12 cellular contexts compared by ENCODE assay signal in genomic region chr2:55901322-55901721, GRCh38. TPM values are rescaled to one million over a fixed set of nuclear protein-coding genes. Genes with fewer than 3 reads are reported as not detected.
DNase-seq lines count a peak whose midpoint lies in the region; ATAC-seq, FAIRE-seq and TF ChIP-seq lines count a peak whose summit lies in the region.
"Had no signal": no experiment of that assay in that cellular context is flagged by ENCODE, and none has a peak within 500 bp of the region (broad histone marks: within the 10 kb centered on the region; RNA-seq: fewer than 3 reads in every experiment).

No MANE protein-coding gene starts in this region.

- ATAC-seq in GM23338 (peak; percentile 44), HG03354 (IDR thresholded peaks at IDR 0.05; ENCODE audit: poor library complexity, severe bottlenecking, unreplicated experiment) (no peak)

- H3K4me3 ChIP-seq in GM23338 (no peak overlapping the region), fibroblast of lung (replicated peaks in 1 of 4; ENCODE audit: control extremely low read depth in 1 of 4, insufficient read depth in 1 of 4, low read depth in 3 of 4, low read length in 4 of 4) (no peak overlapping the region), subcutaneous abdominal adipose tissue (ENCODE audit: low read depth in 1 of 5, low read length in 5 of 5) (no peak overlapping the region)

- H3K27me3 ChIP-seq in GM23338 (ENCODE audit: insufficient read depth) (no peaks in the 10 kb centered on the region), fibroblast of lung (ENCODE audit: control insufficient read depth, insufficient read depth, low read length) (no peaks in the 10 kb centered on the region), subcutaneous abdominal adipose tissue (ENCODE audit: control insufficient read depth in 5 of 5, insufficient read depth in 4 of 5, low read length in 5 of 5) (no peaks in the 10 kb centered on the region)

- H3K27ac ChIP-seq in GM23338 (ENCODE audit: low read depth) (no peak overlapping the region), fibroblast of lung (ENCODE audit: insufficient read depth, low read length) (no peak overlapping the region), subcutaneous abdominal adipose tissue (ENCODE audit: low read depth, low read length) (peak overlapping the region; percentile 45)

- intact Hi-C loops in CD14-positive monocyte (cut with micrococcal nuclease) = no loop called here

- H3K4me1 Mint-ChIP-seq in GM23338 = peaks cover 2% of the 10 kb centered on the region; the same call in 2 of the 3 replicates
- peaks cover 1% of the 10 kb centered on the region for H3K4me1 Mint-ChIP-seq in CD14-positive monocyte

- no peak overlapping the region for H3K4me3 Mint-ChIP-seq in GM23338
- H3K4me3 Mint-ChIP-seq in CD14-positive monocyte = no peak overlapping the region

- no peaks in the 10 kb centered on the region; the same call in 1 of the 2 replicates for H3K9me2 ChIP-seq in GM23338 (ENCODE audit: insufficient read depth)

- H4K20me1 ChIP-seq in GM23338 (replicated peaks; ENCODE audit: insufficient read depth) = no peaks in the 10 kb centered on the region
- no peaks in the 10 kb centered on the region for H4K20me1 ChIP-seq in fibroblast of lung (ENCODE audit: control insufficient read depth, extremely low read depth, insufficient read depth, low read length)

- H3K4me2 ChIP-seq in GM23338 = no peak overlapping the region
- H3K4me2 ChIP-seq in fibroblast of lung (ENCODE audit: extremely low read depth, insufficient read depth, low read length) = no peak overlapping the region

- no peaks in the 10 kb centered on the region for H3K36me3 ChIP-seq in GM23338 (ENCODE audit: insufficient read depth)
- H3K36me3 ChIP-seq in fibroblast of lung (ENCODE audit: control insufficient read depth, insufficient read depth, low read length) = no peaks in the 10 kb centered on the region
- H3K36me3 ChIP-seq in subcutaneous abdominal adipose tissue (ENCODE audit: control insufficient read depth in 5 of 5, insufficient read depth in 5 of 5, low read length in 5 of 5) = peaks cover 0 to 17% (median 10%) of the 10 kb centered on the region in 5 donors

- H3K79me2 ChIP-seq in GM23338 (replicated peaks; ENCODE audit: insufficient read depth) = no peaks in the 10 kb centered on the region
- no peaks in the 10 kb centered on the region for H3K79me2 ChIP-seq in fibroblast of lung (ENCODE audit: control insufficient read depth, insufficient read depth, low read length)

- TF ChIP-seq CTCF in GM23338 (conservative IDR thresholded peaks at IDR 0.05; ENCODE audit: low read depth in 2 of 2) (no peak), fibroblast of lung (conservative IDR thresholded peaks at IDR 0.05 in 1 of 2, IDR thresholded peaks at IDR 0.05 in 1 of 2; ENCODE audit: low read depth in 1 of 2, low read length in 2 of 2) (no peak), CD14-positive monocyte (IDR thresholded peaks at IDR 0.05) (no peak)

- H3K36me3 Mint-ChIP-seq in GM23338 (ENCODE audit: low read depth) (peaks cover 4% of the 10 kb centered on the region; the same call in 2 of the 3 replicates), CD14-positive monocyte (no peaks in the 10 kb centered on the region)

- H3K4me1 ChIP-seq in GM23338 (ENCODE audit: insufficient read depth) (no peaks in the 10 kb centered on the region), fibroblast of lung (ENCODE audit: control insufficient read depth, extremely low read depth, insufficient read depth, low read length) (peaks cover 9% of the 10 kb centered on the region), subcutaneous abdominal adipose tissue (ENCODE audit: control insufficient read depth in 5 of 5, insufficient read depth in 5 of 5, low read length in 5 of 5) (peaks cover 0 to 5% (median 0%) of the 10 kb centered on the region in 5 donors)

- H3K27ac Mint-ChIP-seq in GM23338 = no peak overlapping the region
- no peak overlapping the region for H3K27ac Mint-ChIP-seq in CD14-positive monocyte

- no peak overlapping the region for H2AFZ ChIP-seq in GM23338
- no peak overlapping the region for H2AFZ ChIP-seq in fibroblast of lung (ENCODE audit: low read length)

- H3K9me3 Mint-ChIP-seq in GM23338 = peaks cover 3% of the 10 kb centered on the region; the same call in 1 of the 3 replicates
- H3K9me3 Mint-ChIP-seq in CD14-positive monocyte = peaks cover 0 to 6% (median 4%) of the 10 kb centered on the region in 7 donors

- FAIRE-seq in RCC 7860 (lab: Jason Lieb, UNC) = peak; percentile 57
- FAIRE-seq: TTC549 had no signal

- no peaks in the 10 kb centered on the region for H3K9me3 ChIP-seq in fibroblast of lung (ENCODE audit: control insufficient read depth, insufficient read depth, low read depth, low read length)
- H3K9me3 ChIP-seq in subcutaneous abdominal adipose tissue (ENCODE audit: control insufficient read depth in 5 of 5, low read length in 5 of 5) = peaks cover 0 to 9% (median 0%) of the 10 kb centered on the region in 5 donors

- H3K27me3 Mint-ChIP-seq in GM23338 (ENCODE audit: insufficient read depth, low read depth, poor library complexity) (peaks cover 2% of the 10 kb centered on the region), CD14-positive monocyte (ENCODE audit: low read depth in 3 of 3) (peaks cover 0 to 2% (median 1%) of the 10 kb centered on the region in 3 donors)

- H3K9ac ChIP-seq in fibroblast of lung (ENCODE audit: insufficient read depth, low read length) (no peak overlapping the region), subcutaneous abdominal adipose tissue (ENCODE audit: low read length in 5 of 5) (no peak overlapping the region)

- no peaks in the 10 kb centered on the region for H3F3A ChIP-seq in GM23338 (replicated peaks; ENCODE audit: low read depth)

- DNase-seq in GM23338 (ENCODE audit: low spot score) (no peak), RCC 7860 (ENCODE audit: low spot score) (peak; percentile 55), fibroblast of lung (ENCODE audit: low read depth in 2 of 2) (peak; percentile 62 to 84), CD14-positive monocyte (ENCODE audit: low spot score) (no peak), AG08395 (ENCODE audit: low spot score) (no peak), UCSD-AML1 (lab: John Stamatoyannopoulos, UW; ENCODE audit: unreplicated experiment) (no peak)
- DNase-seq: activated CD8-positive, alpha-beta memory T cell treated with anti-CD3 and anti-CD28 coated beads, Interleukin-2, amount 50 U/mL, for 4 hours; NCI-H446; stimulated activated CD4-positive, alpha-beta T cell treated with anti-CD3 and anti-CD28 coated beads, Interleukin-12 subunit alpha, Interleukin-12 subunit beta, amount 100 ng/mL, for 4 hours had no signal

TF ChIP-seq in GM23338, 12 proteins besides CTCF, POLR2A, EP300 and RAD21 (continues in another document):
- no peak for TF ChIP-seq ETS1 (IDR thresholded peaks at IDR 0.05)
- no peak for TF ChIP-seq NANOG (IDR thresholded peaks at IDR 0.05; ENCODE audit: borderline replicate concordance)
- TF ChIP-seq ZNF331 (CRISPR knock-in tag; IDR thresholded peaks at IDR 0.05; ENCODE audit: low read depth) = no peak
- TF ChIP-seq STAT1 (IDR thresholded peaks at IDR 0.05; ENCODE audit: unreplicated experiment) = no peak
- TF ChIP-seq JUNB (IDR thresholded peaks at IDR 0.05; ENCODE audit: unreplicated experiment) = no peak
- TF ChIP-seq REST (IDR thresholded peaks at IDR 0.05; ENCODE audit: unreplicated experiment) = no peak
- no peak for TF ChIP-seq CREB1 (CRISPR knock-in tag; IDR thresholded peaks at IDR 0.05; ENCODE audit: low read depth)
- TF ChIP-seq EZH2phosphoT487 (IDR thresholded peaks at IDR 0.05; ENCODE audit: unreplicated experiment) = no peak
- TF ChIP-seq EZH2 (IDR thresholded peaks at IDR 0.05; ENCODE audit: low read depth, unreplicated experiment) = no peak
- TF ChIP-seq POLR2AphosphoS5 (IDR thresholded peaks at IDR 0.05; ENCODE audit: low read depth) = no peak
- no peak for TF ChIP-seq ZNF114 (CRISPR knock-in tag; IDR thresholded peaks at IDR 0.05)

RNA-seq across cellular contexts. Expression of gene EFEMP1, which starts 22.3 kb away (rescaled TPM):
- 20.2 and 22.5 TPM in 2 replicates for total RNA-seq in GM23338 (2014; rRNA removed; shearing (Covaris generic))
- polyA plus RNA-seq in GM23338 (2016; fragmentation: Nextera tagmentation; extraction: Ambion mirVana) = 9.1 and 12.6 TPM in 2 replicates
- total RNA-seq in fibroblast of lung = 467 and 615 TPM in 2 replicates
- polyA plus RNA-seq in fibroblast of lung = 406 and 724 TPM in 2 replicates
- 212 and 335 TPM in 2 replicates for polyA plus RNA-seq in fibroblast of lung (2012)
- 206 and 268 TPM in 2 replicates for polyA minus RNA-seq in fibroblast of lung (ENCODE audit: low replicate concordance)
- polyA plus RNA-seq in CD14-positive monocyte = not detected

Comparison
In these comparisons a context has a peak if more than half of its experiments do, and no peak if none do; other contexts are left out.
1. DNase-seq: peak in RCC 7860 (single experiment) and fibroblast of lung (2 of 2); none in GM23338 (single experiment), CD14-positive monocyte (single experiment), AG08395 (single experiment) and UCSD-AML1 (single experiment).
2. RNA of gene EFEMP1, which starts 22.3 kb away (polyA plus RNA-seq): 212 to 724 TPM in fibroblast of lung; 9.1 to 12.6 TPM in GM23338 and not detected in CD14-positive monocyte; every median in the first group is over 10 times any median in the second.